10 cellular contexts compared by ENCODE assay signal in genomic region chr3:13018561-13019242, GRCh38. TPM values are rescaled to one million over a fixed set of nuclear protein-coding genes. Genes with fewer than 3 reads are reported as not detected.
DNase-seq lines count a peak whose midpoint lies in the region; ATAC-seq, FAIRE-seq and TF ChIP-seq lines count a peak whose summit lies in the region.
"Had no signal": no experiment of that assay in that cellular context is flagged by ENCODE, and none has a peak within 500 bp of the region (broad histone marks: within the 10 kb centered on the region; RNA-seq: fewer than 3 reads in every experiment).

No MANE protein-coding gene starts in this region.

- peak overlapping the region; percentile 16 for H3K4me3 Mint-ChIP-seq in activated CD4-positive, alpha-beta T cell treated with anti-CD3 and anti-CD28 coated beads, Interleukin-2, amount 10 ng/mL, durations not matched to agents 7 days and 5 days
- no peak overlapping the region for H3K4me3 Mint-ChIP-seq in chondrocyte (ENCODE audit: unreplicated experiment)
- H3K4me3 Mint-ChIP-seq in activated T-cell treated with anti-CD3 and anti-CD28 coated beads, Interleukin-2, amount 50 U/mL, for 4 hours = no peak overlapping the region

- no peaks in the 10 kb centered on the region for H3K9me3 Mint-ChIP-seq in activated CD4-positive, alpha-beta T cell treated with anti-CD3 and anti-CD28 coated beads, Interleukin-2, amount 10 ng/mL, durations not matched to agents 7 days and 5 days
- no peaks in the 10 kb centered on the region for H3K9me3 Mint-ChIP-seq in chondrocyte (ENCODE audit: low read depth)
- no peaks in the 10 kb centered on the region for H3K9me3 Mint-ChIP-seq in activated T-cell treated with anti-CD3 and anti-CD28 coated beads, Interleukin-2, amount 50 U/mL, for 4 hours

- peak overlapping the region; percentile 66 for H4K8ac ChIP-seq in mesenchymal stem cell (ENCODE audit: low read length)

- peak overlapping the region; percentile 41 to 58 for H3K4me3 ChIP-seq in mesenchymal stem cell (ENCODE audit: insufficient read depth in 1 of 2, low read depth in 1 of 2, low read length in 2 of 2)
- H3K4me3 ChIP-seq in thoracic aorta = peak overlapping the region; percentile 70
- no peak overlapping the region for H3K4me3 ChIP-seq in pancreas

- H2AFZ ChIP-seq in mesenchymal stem cell (ENCODE audit: low read depth, low read length) = peak overlapping the region; percentile 19

- peak overlapping the region; percentile 48 to 81 for H3K4ac ChIP-seq in mesenchymal stem cell (ENCODE audit: low read depth in 1 of 2, low read length in 2 of 2)

- H3K9me3 ChIP-seq in mesenchymal stem cell (ENCODE audit: control insufficient read depth, low read length) (no peaks in the 10 kb centered on the region), thoracic aorta (no peaks in the 10 kb centered on the region), pancreas (no peaks in the 10 kb centered on the region)

- H2AK5ac ChIP-seq in mesenchymal stem cell (ENCODE audit: low read length, severe bottlenecking) = peak overlapping the region; percentile 63

- TF ChIP-seq CTCF in chondrocyte (IDR thresholded peaks at IDR 0.05) (no peak), thoracic aorta (IDR thresholded peaks at IDR 0.05) (no peak), pancreas (IDR thresholded peaks at IDR 0.05) (no peak)

- peaks cover 23% of the 10 kb centered on the region for H3K79me1 ChIP-seq in mesenchymal stem cell (replicated peaks; ENCODE audit: low read length, poor library complexity, severe bottlenecking)

- H4K91ac ChIP-seq in mesenchymal stem cell (ENCODE audit: low read length) = peak overlapping the region; percentile 65

- H3K27ac Mint-ChIP-seq in activated CD4-positive, alpha-beta T cell treated with anti-CD3 and anti-CD28 coated beads, Interleukin-2, amount 10 ng/mL, durations not matched to agents 7 days and 5 days = peak overlapping the region; percentile 55
- peak overlapping the region; percentile 77 for H3K27ac Mint-ChIP-seq in chondrocyte (ENCODE audit: unreplicated experiment)

- H3K36me3 ChIP-seq in mesenchymal stem cell (ENCODE audit: control insufficient read depth in 1 of 2, insufficient read depth in 2 of 2, low read depth in 1 of 2, low read length in 2 of 2) = peaks cover 0 to 6% of the 10 kb centered on the region in 2 experiments
- H3K36me3 ChIP-seq in thoracic aorta = no peaks in the 10 kb centered on the region
- no peaks in the 10 kb centered on the region for H3K36me3 ChIP-seq in pancreas

- no peak for DNase-seq in activated CD4-positive, alpha-beta T cell treated with anti-CD3 and anti-CD28 coated beads, Interleukin-2, amount 10 ng/mL, durations not matched to agents 7 days and 5 days
- no peak for DNase-seq in activated CD4-positive, alpha-beta T cell treated with anti-CD3 and anti-CD28 coated beads, Interleukin-2, amount 50 U/mL, for 48 hours
- peak; percentile 71 for DNase-seq in chondrocyte (ENCODE audit: low spot score)
- DNase-seq in mesenchymal stem cell = no peak
- DNase-seq in thoracic aorta (ENCODE audit: low spot score) = no peak
- DNase-seq in pancreas = no peak
- no peak for DNase-seq in NCI-H2196 treated with DMSO at 0.1 percent for 48 hours (lab: John Stamatoyannopoulos, UW; ENCODE audit: unreplicated experiment)
- DNase-seq in activated T-cell treated with anti-CD3 and anti-CD28 coated beads, Interleukin-2, amount 50 U/mL, for 4 hours = no peak
- DNase-seq: activated gamma-delta T cell treated with Interleukin-2 at 50 U/mL for 16 hours, NCI-H1436 treated with DMSO at 0.1 percent for 48 hours had no signal

- H2BK15ac ChIP-seq in mesenchymal stem cell (ENCODE audit: low read depth, poor library complexity, severe bottlenecking) = peak overlapping the region; percentile 92

- CTCF ChIA-PET in activated CD4-positive, alpha-beta T cell treated with anti-CD3 and anti-CD28 coated beads, Interleukin-2, amount 10 ng/mL, durations not matched to agents 7 days and 5 days (lab: Charles Lee) = interaction anchor here (1.7 to 2.3 kb wide), 2 partner anchors 24 to 50 kb away, joined by 4 to 6 read pairs; no protein-coding TSS in a partner anchor

- H3K4me2 ChIP-seq in mesenchymal stem cell (ENCODE audit: low read length, poor library complexity, severe bottlenecking) = peak overlapping the region; percentile 50

- intact Hi-C loops in pancreas (cut with DNase I) = no loop called here

- H3K27me3 Mint-ChIP-seq in activated CD4-positive, alpha-beta T cell treated with anti-CD3 and anti-CD28 coated beads, Interleukin-2, amount 10 ng/mL, durations not matched to agents 7 days and 5 days = no peaks in the 10 kb centered on the region
- H3K27me3 Mint-ChIP-seq in chondrocyte (ENCODE audit: low read depth) = no peaks in the 10 kb centered on the region
- no peaks in the 10 kb centered on the region for H3K27me3 Mint-ChIP-seq in activated T-cell treated with anti-CD3 and anti-CD28 coated beads, Interleukin-2, amount 50 U/mL, for 4 hours (ENCODE audit: low read depth)

- peak overlapping the region; percentile 48 for H3K27ac ChIP-seq in mesenchymal stem cell (ENCODE audit: low read length, poor library complexity, severe bottlenecking)
- peak overlapping the region; percentile 11 to 46 for H3K27ac ChIP-seq in thoracic aorta
- no peak overlapping the region for H3K27ac ChIP-seq in pancreas

- no peak overlapping the region for H2BK5ac ChIP-seq in mesenchymal stem cell (ENCODE audit: low read depth, low read length, poor library complexity, severe bottlenecking)

- peaks cover 29% of the 10 kb centered on the region for H3K4me1 Mint-ChIP-seq in activated CD4-positive, alpha-beta T cell treated with anti-CD3 and anti-CD28 coated beads, Interleukin-2, amount 10 ng/mL, durations not matched to agents 7 days and 5 days
- peaks cover 80% of the 10 kb centered on the region for H3K4me1 Mint-ChIP-seq in chondrocyte (ENCODE audit: low read depth)
- H3K4me1 Mint-ChIP-seq in activated T-cell treated with anti-CD3 and anti-CD28 coated beads, Interleukin-2, amount 50 U/mL, for 4 hours (ENCODE audit: low read depth) = peaks cover 29% of the 10 kb centered on the region

- POLR2A ChIA-PET in activated CD4-positive, alpha-beta T cell treated with anti-CD3 and anti-CD28 coated beads, Interleukin-2, amount 10 ng/mL, durations not matched to agents 7 days and 5 days (lab: Charles Lee) = no interaction called here

- no peaks in the 10 kb centered on the region for H3K36me3 Mint-ChIP-seq in activated CD4-positive, alpha-beta T cell treated with anti-CD3 and anti-CD28 coated beads, Interleukin-2, amount 10 ng/mL, durations not matched to agents 7 days and 5 days (ENCODE audit: low read depth)
- no peaks in the 10 kb centered on the region for H3K36me3 Mint-ChIP-seq in chondrocyte (ENCODE audit: low read depth)
- no peaks in the 10 kb centered on the region for H3K36me3 Mint-ChIP-seq in activated T-cell treated with anti-CD3 and anti-CD28 coated beads, Interleukin-2, amount 50 U/mL, for 4 hours (ENCODE audit: insufficient read depth)

- peak overlapping the region; percentile 64 for H2BK120ac ChIP-seq in mesenchymal stem cell (ENCODE audit: low read depth, low read length)

- H3K27me3 ChIP-seq in mesenchymal stem cell (ENCODE audit: control insufficient read depth in 1 of 2, insufficient read depth in 1 of 2, low read length in 2 of 2) (peaks cover 0 to 3% of the 10 kb centered on the region in 2 experiments), thoracic aorta (replicated peaks; ENCODE audit: insufficient read depth) (no peaks in the 10 kb centered on the region), pancreas (no peaks in the 10 kb centered on the region)

- H3K4me1 ChIP-seq in mesenchymal stem cell (ENCODE audit: control insufficient read depth, insufficient read depth, low read depth, low read length) (peaks cover 71% of the 10 kb centered on the region), thoracic aorta (ENCODE audit: control insufficient read depth in 1 of 2, low read depth in 2 of 2) (peaks cover 50 to 75% of the 10 kb centered on the region in 2 donors), pancreas (peaks cover 0 to 10% (median 4%) of the 10 kb centered on the region in 3 donors)

- no peak overlapping the region for H3K23ac ChIP-seq in mesenchymal stem cell (ENCODE audit: low read length in 2 of 2)

- peak overlapping the region; percentile 85 to 97 for H2BK12ac ChIP-seq in mesenchymal stem cell (ENCODE audit: low read length in 2 of 2)

- 65% methylated on average over 14 of the region's 15 CpGs for WGBS in mesenchymal stem cell
- 81 to 84% methylated on average over 15 of the region's 15 CpGs for whole genome bisulfite sequencing in pancreas, 2 donors

- peak overlapping the region in 1 of 2 experiments; percentile 74 for H3K14ac ChIP-seq in mesenchymal stem cell (ENCODE audit: low read length in 2 of 2)

- peak overlapping the region; percentile 15 to 56 for H3K18ac ChIP-seq in mesenchymal stem cell (ENCODE audit: low read depth in 1 of 2, low read length in 2 of 2)

- ATAC-seq in thoracic aorta (ENCODE audit: insufficient number of reproducible peaks, low FRiP score, low read depth) (no peak), pancreas (no peak)
- no peak for ATAC-seq in activated T-cell treated with anti-CD3 and anti-CD28 coated beads, Interleukin-2, amount 50 U/mL, for 4 hours

- peak overlapping the region; percentile 44 for H3K9ac ChIP-seq in mesenchymal stem cell (ENCODE audit: low read length)

- FAIRE-seq in pancreas (lab: Jason Lieb, UNC) = no peak

RNA-seq across cellular contexts. Expression of gene IQSEC1, which starts 54.5 kb away (rescaled TPM):
- total RNA-seq in activated CD4-positive, alpha-beta T cell treated with anti-CD3 and anti-CD28 coated beads, Interleukin-2, amount 10 ng/mL, durations not matched to agents 7 days and 5 days = 10 to 100 TPM; 58.2 to 70.4 TPM
- 37.2 to 43.3 TPM (median 38.2 TPM) in 3 replicates for total RNA-seq in chondrocyte
- polyA plus RNA-seq in mesenchymal stem cell (2013, experiment 1 of 2) = 17.8 TPM
- 17.1 TPM for polyA plus RNA-seq in mesenchymal stem cell (2013, experiment 2 of 2)
- 100 to 1,000 TPM in 1 of 2 donors, 10 to 100 TPM in 1; 93.6 to 121 TPM for total RNA-seq in thoracic aorta
- total RNA-seq in pancreas = 10 to 100 TPM; 20.5 to 27.9 (median 23.9) TPM
- 10 to 100 TPM; 15.0 to 15.9 TPM for polyA plus RNA-seq in pancreas
- 10 to 100 TPM; 17.1 to 24.8 (median 19.4) TPM for total RNA-seq in activated T-cell treated with anti-CD3 and anti-CD28 coated beads, Interleukin-2, amount 50 U/mL, for 4 hours

Comparison
In these comparisons a context has a peak if more than half of its experiments do, and no peak if none do; other contexts are left out.
1. H3K27ac ChIP-seq: peak in mesenchymal stem cell (single experiment) and thoracic aorta (2 of 2); none in pancreas (0 of 4).
2. H3K4me3 ChIP-seq: peak in mesenchymal stem cell (2 of 2) and thoracic aorta (single experiment); none in pancreas (0 of 4).